ENCODE assay signal across 21 cellular contexts in the genomic region with DNA sequence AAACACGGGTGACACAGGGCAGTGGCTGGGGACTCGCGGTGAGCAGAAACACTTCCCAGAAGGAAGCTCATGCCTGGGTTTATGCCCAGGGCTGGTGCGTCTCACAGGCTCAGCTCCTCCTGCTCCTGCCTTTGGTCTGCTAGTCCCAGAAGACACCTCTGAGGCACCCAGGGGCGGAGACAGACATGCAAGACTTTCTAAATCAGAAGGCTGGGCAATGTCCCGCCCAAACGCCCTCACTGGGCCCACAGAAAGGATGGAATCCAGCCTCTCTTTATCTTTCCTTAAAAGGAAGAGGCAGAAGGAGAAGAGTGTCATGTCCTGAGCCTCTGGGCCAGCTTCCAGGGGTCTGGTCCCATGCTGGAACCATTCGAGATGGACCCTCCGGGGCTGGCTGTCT.
"Had no signal": no experiment of that assay in that cellular context is flagged by ENCODE, and none has a peak within 500 bp of the region (broad histone marks: within the 10 kb centered on the region; RNA-seq: fewer than 3 reads in every experiment).

No MANE protein-coding gene starts in this region.

- H3K4me3 ChIP-seq: K562 had no signal

- H3K27ac ChIP-seq: KMS-11, RWPE1 had no signal

- H3K9ac ChIP-seq: KMS-11, SK-N-SH had no signal

- H3K9me3 Mint-ChIP-seq: IgD-negative memory B cell had no signal

- H3K4me1 Mint-ChIP-seq: IgD-negative memory B cell had no signal

- H3K27ac Mint-ChIP-seq: IgD-negative memory B cell had no signal

- H3K4me3 Mint-ChIP-seq: IgD-negative memory B cell had no signal

- DNase-seq: Kasumi-1; MM.1S; NCI-H1105; NCI-H1417; NCI-H1436 treated with DMSO at 0.1 percent for 48 hours; NCI-H1930; NCI-H2081; NCI-H2107; NCI-H2227 treated with DMSO at 0.1 percent for 48 hours; NCI-H524 treated with DMSO at 0.1 percent for 48 hours; NCI-H69; NCI-H774; NK-92 treated with Interleukin-12 subunit alpha and Interleukin-12 subunit beta, amount 100 ng/mL, for 24 hours; PC-3; SHP77; SK-N-SH; SW 1271 had no signal

- H3K4me2 ChIP-seq: KMS-11, SK-N-SH had no signal

- H3K36me3 Mint-ChIP-seq: IgD-negative memory B cell had no signal
